ENCODE assay signal across 16 cellular contexts in the genomic region with DNA sequence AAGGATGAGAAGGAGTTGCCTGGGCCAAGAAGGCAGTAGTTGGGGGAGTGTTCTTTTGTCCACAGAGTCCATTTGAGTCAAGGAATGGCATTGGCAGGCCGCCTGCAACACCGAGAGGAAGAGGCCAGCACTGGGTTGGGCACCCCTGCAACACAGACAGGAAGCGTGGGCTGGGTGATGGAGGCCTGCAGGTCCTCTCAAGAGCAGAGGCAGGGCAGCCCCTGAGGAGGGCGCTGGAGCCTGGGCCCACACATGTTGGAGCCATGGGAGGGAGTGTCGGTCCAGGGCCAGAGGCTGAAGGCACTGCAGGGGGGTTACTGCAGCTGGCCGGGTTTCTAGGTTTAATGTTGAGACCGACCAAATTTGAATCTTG.
DNase-seq lines count a peak whose midpoint lies in the region; ATAC-seq lines count a peak whose summit lies in the region.
"Had no signal": no experiment of that assay in that cellular context is flagged by ENCODE, and none has a peak within 500 bp of the region (broad histone marks: within the 10 kb centered on the region; RNA-seq: fewer than 3 reads in every experiment).

No MANE protein-coding gene starts in this region.

- H3K4me2 ChIP-seq in GM23248 (ENCODE audit: unreplicated experiment), result no peak overlapping the region
- H3K4me2 ChIP-seq: hepatocyte, KMS-11 had no signal

- DNase-seq in NK-92 treated with Interleukin-12 subunit alpha and Interleukin-12 subunit beta, amount 100 ng/mL, for 24 hours (lab: John Stamatoyannopoulos, UW), result peak; percentile 10
- DNase-seq in NK-92 (lab: John Stamatoyannopoulos, UW; ENCODE audit: unreplicated experiment) (no peak), GM23248 (peak; percentile 23), NCI-H82 treated with DMSO at 0.1 percent for 48 hours (lab: John Stamatoyannopoulos, UW; ENCODE audit: unreplicated experiment) (no peak), KG1 (lab: John Stamatoyannopoulos, UW) (no peak)
- DNase-seq in activated naive CD8-positive, alpha-beta T cell treated with anti-CD3 and anti-CD28 coated beads, Interleukin-2, amount 10 ng/mL, durations not matched to agents 7 days and 5 days, result peak; percentile 39
- no peak for DNase-seq in naive thymus-derived CD8-positive, alpha-beta T cell
- DNase-seq: caudate nucleus, NCI-H2081, SJCRH30 had no signal

- in situ Hi-C loops in GM23248 (cut with MboI), result no loop called here

- H3K4me3 Mint-ChIP-seq in activated naive CD8-positive, alpha-beta T cell treated with anti-CD3 and anti-CD28 coated beads, Interleukin-2, amount 10 ng/mL, durations not matched to agents 7 days and 5 days, result no peak overlapping the region
- peak overlapping the region in 2 of 10 donors; percentile 19 to 33 for H3K4me3 Mint-ChIP-seq in naive thymus-derived CD8-positive, alpha-beta T cell

- no peaks in the 10 kb centered on the region for H3K9me3 Mint-ChIP-seq in activated naive CD8-positive, alpha-beta T cell treated with anti-CD3 and anti-CD28 coated beads, Interleukin-2, amount 10 ng/mL, durations not matched to agents 7 days and 5 days
- H3K9me3 Mint-ChIP-seq in naive thymus-derived CD8-positive, alpha-beta T cell, result peaks cover 0 to 2% (median 0%) of the 10 kb centered on the region in 9 donors

- no peaks in the 10 kb centered on the region for H4K20me1 ChIP-seq in GM23248 (ENCODE audit: insufficient read depth)

- H3K36me3 ChIP-seq in GM23248 (ENCODE audit: low read depth), result no peaks in the 10 kb centered on the region
- H3K36me3 ChIP-seq: neutrophil, SJCRH30 had no signal

- H3K9me3 ChIP-seq in GM23248 (ENCODE audit: low read depth), result no peaks in the 10 kb centered on the region
- H3K9me3 ChIP-seq: Caco-2, neutrophil, SJCRH30 had no signal

- H3K36me3 Mint-ChIP-seq in activated naive CD8-positive, alpha-beta T cell treated with anti-CD3 and anti-CD28 coated beads, Interleukin-2, amount 10 ng/mL, durations not matched to agents 7 days and 5 days, result no peaks in the 10 kb centered on the region
- no peaks in the 10 kb centered on the region for H3K36me3 Mint-ChIP-seq in naive thymus-derived CD8-positive, alpha-beta T cell

- POLR2A ChIA-PET in activated naive CD8-positive, alpha-beta T cell treated with anti-CD3 and anti-CD28 coated beads, Interleukin-2, amount 10 ng/mL, durations not matched to agents 7 days and 5 days (lab: Charles Lee), result interaction anchor here (1.4 to 2.3 kb wide), 2 partner anchors 117 to 264 kb away, joined by 4 to 27 read pairs; no protein-coding TSS in a partner anchor
- POLR2A ChIA-PET in naive thymus-derived CD8-positive, alpha-beta T cell (lab: Charles Lee), result interaction anchor here (1.4 to 1.7 kb wide), 2 partner anchors 239 to 263 kb away, joined by 3 to 23 read pairs; no protein-coding TSS in a partner anchor

- no peaks in the 10 kb centered on the region for H3F3A ChIP-seq in GM23248 (ENCODE audit: insufficient read depth)

- no peaks in the 10 kb centered on the region for H3K27me3 ChIP-seq in GM23248 (replicated peaks; ENCODE audit: insufficient read depth)
- H3K27me3 ChIP-seq: hepatocyte, neutrophil, SJCRH30 had no signal

- no peak overlapping the region for H3K9ac ChIP-seq in GM23248
- H3K9ac ChIP-seq: KMS-11 had no signal

- H3K4me1 ChIP-seq in GM23248 (ENCODE audit: insufficient read depth), result 0 out of 2 replicates have a peak, but pooled peaks cover 6% of the 10 kb centered on the region
- H3K4me1 ChIP-seq: Caco-2, SJCRH30 had no signal

- H3K27ac ChIP-seq in GM23248, result no peak overlapping the region
- H3K27ac ChIP-seq: hepatocyte, KMS-11, neutrophil, SJCRH30 had no signal

- no peaks in the 10 kb centered on the region for H3K27me3 Mint-ChIP-seq in activated naive CD8-positive, alpha-beta T cell treated with anti-CD3 and anti-CD28 coated beads, Interleukin-2, amount 10 ng/mL, durations not matched to agents 7 days and 5 days
- H3K27me3 Mint-ChIP-seq in naive thymus-derived CD8-positive, alpha-beta T cell, result no peaks in the 10 kb centered on the region

- peak; percentile 55 for ATAC-seq in activated naive CD8-positive, alpha-beta T cell treated with anti-CD3 and anti-CD28 coated beads, Interleukin-2, amount 10 ng/mL, durations not matched to agents 7 days and 5 days (ENCODE audit: low read depth)
- ATAC-seq in naive thymus-derived CD8-positive, alpha-beta T cell, result no peak
- no peak for ATAC-seq in HG02970 (IDR thresholded peaks at IDR 0.05; ENCODE audit: low FRiP score, unreplicated experiment)

- no peak overlapping the region for H3K4me3 ChIP-seq in GM23248
- H3K4me3 ChIP-seq: hepatocyte, lung, SJCRH30 had no signal

- H3K4me1 Mint-ChIP-seq in activated naive CD8-positive, alpha-beta T cell treated with anti-CD3 and anti-CD28 coated beads, Interleukin-2, amount 10 ng/mL, durations not matched to agents 7 days and 5 days, result peaks cover 12% of the 10 kb centered on the region
- H3K4me1 Mint-ChIP-seq in naive thymus-derived CD8-positive, alpha-beta T cell, result peaks cover 17 to 24% (median 21%) of the 10 kb centered on the region in 4 donors

- H3K27ac Mint-ChIP-seq in activated naive CD8-positive, alpha-beta T cell treated with anti-CD3 and anti-CD28 coated beads, Interleukin-2, amount 10 ng/mL, durations not matched to agents 7 days and 5 days, result peak overlapping the region; percentile 65
- peak overlapping the region in 6 of 10 donors; percentile 29 to 93 (median 64) for H3K27ac Mint-ChIP-seq in naive thymus-derived CD8-positive, alpha-beta T cell

- H3K79me2 ChIP-seq in GM23248 (ENCODE audit: insufficient read depth), result no peaks in the 10 kb centered on the region
- H3K79me2 ChIP-seq: hepatocyte had no signal

- no peak overlapping the region for H2AFZ ChIP-seq in GM23248
- H2AFZ ChIP-seq: hepatocyte had no signal

- H3K9me2 ChIP-seq in GM23248 (ENCODE audit: insufficient read depth), result no peaks in the 10 kb centered on the region

- WGBS in GM23248 (ENCODE audit: low coverage in 1 of 2, low lambda C conversion rate in 2 of 2, missing lambda C conversion rate in 2 of 2), 2 experiments, result 78 to 81% methylated on average over 7 of the region's 7 CpGs

Comparison
In these comparisons a context has a peak if more than half of its experiments do, and no peak if none do; other contexts are left out.
1. DNase-seq: peak in NK-92 treated with Interleukin-12 subunit alpha and Interleukin-12 subunit beta, amount 100 ng/mL, for 24 hours (single experiment), GM23248 (single experiment) and activated naive CD8-positive, alpha-beta T cell treated with anti-CD3 and anti-CD28 coated beads, Interleukin-2, amount 10 ng/mL, durations not matched to agents 7 days and 5 days (single experiment); none in NK-92 (single experiment), naive thymus-derived CD8-positive, alpha-beta T cell (0 of 10), NCI-H82 treated with DMSO at 0.1 percent for 48 hours (single experiment) and KG1 (single experiment).